In the genomic region with DNA sequence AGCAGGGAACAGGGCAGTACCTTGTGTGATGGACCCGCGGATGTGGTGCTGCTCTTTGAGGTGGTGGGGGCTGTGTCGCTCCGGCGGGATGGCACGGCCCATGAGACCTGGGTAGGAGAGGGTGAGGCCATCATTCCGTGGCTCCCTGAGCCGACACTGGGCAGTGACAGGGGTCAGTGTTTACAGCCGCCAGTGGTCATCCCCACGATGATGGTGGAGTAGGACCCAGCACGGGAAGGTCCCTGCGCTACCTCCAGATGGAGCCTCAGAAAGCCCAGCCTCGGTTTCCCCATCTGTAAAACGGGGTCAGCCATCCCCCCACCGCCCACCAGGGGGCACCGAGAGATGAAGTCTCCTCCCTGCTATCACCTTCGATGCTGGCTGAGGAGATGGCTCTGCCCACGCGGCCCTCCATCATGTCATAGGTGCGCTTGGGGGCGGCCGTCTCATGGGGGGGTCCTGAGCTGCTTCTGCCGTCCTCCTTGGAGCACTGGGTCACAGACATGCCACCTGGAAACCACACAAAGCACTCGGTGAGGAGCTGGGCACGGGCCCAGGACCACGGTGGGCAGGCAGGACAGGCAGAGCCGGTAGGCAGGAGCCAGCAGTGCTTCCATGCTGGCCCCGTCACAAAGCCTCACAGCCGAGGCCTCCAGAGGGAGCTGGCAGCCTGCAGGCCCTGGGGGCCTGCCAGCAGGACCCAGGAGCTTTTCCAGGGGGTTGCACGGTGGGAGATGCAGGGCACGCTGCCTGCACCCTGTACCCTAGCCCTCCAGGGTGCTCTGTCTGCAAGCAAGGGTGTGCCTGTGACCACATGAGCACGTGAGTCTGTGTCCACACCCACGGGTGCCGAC, we compare ENCODE assay signal across 9 cellular contexts. TPM values are rescaled to one million over a fixed set of nuclear protein-coding genes. Genes with fewer than 3 reads are reported as not detected.
DNase-seq lines count a peak whose midpoint lies in the region; ATAC-seq and TF ChIP-seq lines count a peak whose summit lies in the region.
"Had no signal": no experiment of that assay in that cellular context is flagged by ENCODE, and none has a peak within 500 bp of the region (broad histone marks: within the 10 kb centered on the region; RNA-seq: fewer than 3 reads in every experiment).

No MANE protein-coding gene starts in this region.

- no peak overlapping the region for H3K4me3 ChIP-seq in esophagus squamous epithelium

- peak; percentile 47 for ATAC-seq in activated B cell treated with CpG ODN at 0.5 μM for 24 hours (ENCODE audit: low read depth)
- ATAC-seq in GM19467 (IDR thresholded peaks at IDR 0.05; ENCODE audit: unreplicated experiment), result no peak
- no peak for ATAC-seq in HG03175 (IDR thresholded peaks at IDR 0.05; ENCODE audit: unreplicated experiment)
- no peak for ATAC-seq in omental fat pad (ENCODE audit: low FRiP score)
- no peak for ATAC-seq in GM21423 (IDR thresholded peaks at IDR 0.05; ENCODE audit: unreplicated experiment)

- no peaks in the 10 kb centered on the region for H3K4me1 Mint-ChIP-seq in activated B cell treated with CpG ODN at 0.5 μM for 24 hours

- H3K4me3 Mint-ChIP-seq in activated B cell treated with CpG ODN at 0.5 μM for 24 hours, result no peak overlapping the region

- TF ChIP-seq POLR2A in esophagus squamous epithelium (IDR thresholded peaks at IDR 0.05), result no peak

- POLR2A ChIA-PET in activated B cell treated with CpG ODN at 0.5 μM for 24 hours (lab: Charles Lee), result no interaction called here

- H3K36me3 ChIP-seq in esophagus squamous epithelium, result peaks cover 67 to 100% (median 73%) of the 10 kb centered on the region in 3 donors

- H3K9me3 Mint-ChIP-seq in activated B cell treated with CpG ODN at 0.5 μM for 24 hours, result no peaks in the 10 kb centered on the region
- H3K9me3 Mint-ChIP-seq: activated naive CD4-positive, alpha-beta T cell treated with anti-CD3 and anti-CD28 coated beads, Interleukin-2, amount 50 U/mL, for 72 hours had no signal

- H3K27ac Mint-ChIP-seq in activated B cell treated with CpG ODN at 0.5 μM for 24 hours, result no peak overlapping the region
- H3K27ac Mint-ChIP-seq: activated naive CD4-positive, alpha-beta T cell treated with anti-CD3 and anti-CD28 coated beads, Interleukin-2, amount 50 U/mL, for 72 hours had no signal

- H3K27ac ChIP-seq in esophagus squamous epithelium, result no peak overlapping the region

- H3K27me3 ChIP-seq in esophagus squamous epithelium, result no peaks in the 10 kb centered on the region

- H3K4me1 ChIP-seq in esophagus squamous epithelium, result peaks cover 0 to 7% (median 0%) of the 10 kb centered on the region in 3 donors

- no peaks in the 10 kb centered on the region for H3K27me3 Mint-ChIP-seq in activated B cell treated with CpG ODN at 0.5 μM for 24 hours

- 82 to 93% methylated on average over 8 of the region's 34 CpGs for WGBS in esophagus squamous epithelium, 2 donors

- CTCF ChIA-PET in activated B cell treated with CpG ODN at 0.5 μM for 24 hours (lab: Charles Lee), result interaction anchor here (0.6 to 2.3 kb wide), 8 partner anchors 52 to 424 kb away, joined by 3 to 6 read pairs (median 4); no protein-coding TSS in a partner anchor

- DNase-seq in GM20000 (ENCODE audit: low spot score), result no peak
- DNase-seq in activated B cell treated with CpG ODN at 0.5 μM for 24 hours, result peak; percentile 25
- no peak for DNase-seq in esophagus squamous epithelium (lab: John Stamatoyannopoulos, UW)
- peak; percentile 47 for DNase-seq in stimulated activated CD4-positive, alpha-beta T cell treated with anti-CD3 and anti-CD28 coated beads, Interleukin-4, amount 100 ng/mL, for 1 hour
- no peak for DNase-seq in omental fat pad (ENCODE audit: low spot score)

- intact Hi-C loops in activated B cell treated with CpG ODN at 0.5 μM for 24 hours (cut with micrococcal nuclease) (loop anchor here (1.0 to 5.0 kb wide), 4 partner anchors 333 to 423 kb away; no protein-coding TSS in a partner anchor), esophagus squamous epithelium (cut with DNase I) (no loop called here)

- H3K36me3 Mint-ChIP-seq in activated B cell treated with CpG ODN at 0.5 μM for 24 hours (ENCODE audit: low read depth), result peaks cover 86% of the 10 kb centered on the region

- TF ChIP-seq CTCF in GM20000 (IDR thresholded peaks at IDR 0.05; ENCODE audit: extremely low read depth, missing control alignments), result peak; percentile 25
- no peak for TF ChIP-seq CTCF in activated B cell treated with CpG ODN at 0.5 μM for 24 hours (IDR thresholded peaks at IDR 0.05)
- peak; percentile 23 to 55 (median 48) for TF ChIP-seq CTCF in esophagus squamous epithelium (IDR thresholded peaks at IDR 0.05)
- no peak for TF ChIP-seq CTCF in omental fat pad (IDR thresholded peaks at IDR 0.05)

- H3K9me3 ChIP-seq in esophagus squamous epithelium, result no peaks in the 10 kb centered on the region

RNA-seq across cellular contexts. Expression of a gene that starts 53.1 kb away (rescaled TPM):
- total RNA-seq in activated B cell treated with CpG ODN at 0.5 μM for 24 hours (not detected in 2 replicates), esophagus squamous epithelium (under 1 TPM in 3 of 4 donors, not detected in 1; 0.23 to 0.57 (median 0.45) TPM), omental fat pad (10 to 100 TPM in 1 of 4 donors, 1 to 10 TPM in 1, under 1 TPM in 2; 0.32 to 23.3 (median 5.1) TPM)

Comparison
In these comparisons a context has a peak if more than half of its experiments do, and no peak if none do; other contexts are left out.
1. DNase-seq: peak in activated B cell treated with CpG ODN at 0.5 μM for 24 hours (single experiment) and stimulated activated CD4-positive, alpha-beta T cell treated with anti-CD3 and anti-CD28 coated beads, Interleukin-4, amount 100 ng/mL, for 1 hour (single experiment); none in GM20000 (single experiment), esophagus squamous epithelium (single experiment) and omental fat pad (single experiment).
2. CTCF ChIP-seq: peak in GM20000 (single experiment) and esophagus squamous epithelium (6 of 6); none in activated B cell treated with CpG ODN at 0.5 μM for 24 hours (single experiment) and omental fat pad (0 of 3).